In the genomic region with DNA sequence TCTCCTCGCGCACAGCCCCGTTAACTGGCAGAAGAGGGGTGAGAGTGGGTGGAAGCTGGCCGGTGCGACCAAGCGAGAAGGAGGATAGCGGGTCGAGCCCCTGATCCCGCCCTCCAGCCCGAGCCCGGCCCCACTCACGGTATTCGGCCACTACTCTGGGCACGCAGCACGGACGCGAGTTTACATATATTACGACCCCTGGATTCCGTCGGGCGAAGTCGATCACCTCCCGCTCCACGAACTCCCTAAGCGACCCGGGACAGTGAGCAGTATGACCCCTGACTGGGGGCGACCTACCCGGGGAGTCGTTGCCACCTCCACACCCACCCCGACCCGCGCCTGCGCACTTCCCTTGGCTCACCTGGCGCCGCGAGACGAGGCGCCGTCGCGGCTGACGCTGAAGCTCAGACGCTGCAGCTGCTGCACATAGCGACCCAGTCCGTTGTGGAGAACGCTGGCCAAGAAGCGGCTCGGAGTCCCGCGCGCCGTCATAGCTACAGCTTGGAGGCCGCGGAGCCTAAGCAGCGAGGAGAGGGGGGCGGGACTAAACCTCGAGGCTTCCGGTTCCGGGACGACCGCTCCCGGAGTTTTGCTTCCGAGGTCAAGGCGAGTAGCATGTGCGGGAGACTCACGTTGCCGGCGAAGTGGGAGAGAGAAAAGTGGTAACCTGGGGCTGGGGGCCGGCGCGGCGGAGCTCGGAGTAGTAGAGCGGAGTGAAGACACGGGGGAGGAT, we compare ENCODE assay signal across 8 cellular contexts.
DNase-seq lines count a peak whose midpoint lies in the region; ATAC-seq and TF ChIP-seq lines count a peak whose summit lies in the region.

A gene (minus strand): TSS at position 546 of the 733 bp plus-strand sequence. CDS start 54 bp downstream, at position 492.
A gene (plus strand): TSS at position 592 of the 733 bp plus-strand sequence. CDS start 668 bp downstream, outside the sequence.

- H3K4me1 ChIP-seq in OCI-LY3 (ENCODE audit: low read length): peaks cover 18% of the 10 kb centered on the region

- H3K27me3 ChIP-seq in OCI-LY3 (ENCODE audit: low read depth, low read length): no peaks in the 10 kb centered on the region

- TF ChIP-seq CTCF in OCI-LY3 (IDR thresholded peaks at IDR 0.05; ENCODE audit: low read depth, low read length): no peak

- peak within 1 kb of the TSS; percentile 60 for H3K27ac ChIP-seq in OCI-LY3 (ENCODE audit: low read length)

- peak within 1 kb of the TSS; percentile 93 for H3K4me3 ChIP-seq in OCI-LY3 (ENCODE audit: low read length)

- H4K20me1 ChIP-seq in OCI-LY3 (ENCODE audit: insufficient read depth, low read length): no peaks in the 10 kb centered on the region

- peak within 1 kb of the TSS; percentile 88; the same call in 1 of the 2 replicates for H2AFZ ChIP-seq in OCI-LY3 (ENCODE audit: low read depth, low read length)

- peak; percentile 82 for ATAC-seq in GM19452 (IDR thresholded peaks at IDR 0.05; ENCODE audit: unreplicated experiment)

- H3K36me3 ChIP-seq in OCI-LY3 (replicated peaks; ENCODE audit: low read depth, low read length): peaks cover 19% of the 10 kb centered on the region

- peak within 1 kb of the TSS; percentile 96 for H3K4me2 ChIP-seq in OCI-LY3 (ENCODE audit: low read length)

- H3K9ac ChIP-seq in OCI-LY3 (ENCODE audit: low read length): peak within 1 kb of the TSS; percentile 76

- peaks cover 57% of the 10 kb centered on the region for H3K79me2 ChIP-seq in OCI-LY3 (ENCODE audit: low read length)

- H3K9me3 ChIP-seq in OCI-LY3 (ENCODE audit: insufficient read depth, low read length): no peaks in the 10 kb centered on the region

- peak; percentile 67 for DNase-seq in COLO668 (lab: John Stamatoyannopoulos, UW; ENCODE audit: unreplicated experiment)
- peak; percentile 81 for DNase-seq in HPDE6-E6E7 (ENCODE audit: extremely low spot score)
- peak; percentile 78 for DNase-seq in activated T-cell treated with anti-CD3 and anti-CD28 coated beads for 1 hour (ENCODE audit: low read depth)
- peak; percentile 94 for DNase-seq in epidermal melanocyte (ENCODE audit: insufficient read length, low spot score)
- DNase-seq in middle frontal gyrus (ENCODE audit: extremely low spot score, low spot score): peak; percentile 82
- peak; percentile 75 to 77 for DNase-seq in stimulated activated CD8-positive, alpha-beta memory T cell treated with anti-CD3 and anti-CD28 coated beads, Interleukin-15, amount 100 ng/mL, for 48 hours (ENCODE audit: low read depth in 2 of 2)

Comparison
In these comparisons a context has a peak if more than half of its experiments do, and no peak if none do; other contexts are left out.
1. Peak in every context shown above with its lines: DNase-seq, ATAC-seq, H3K4me3 ChIP-seq and H3K27ac ChIP-seq.